In the genomic region with DNA sequence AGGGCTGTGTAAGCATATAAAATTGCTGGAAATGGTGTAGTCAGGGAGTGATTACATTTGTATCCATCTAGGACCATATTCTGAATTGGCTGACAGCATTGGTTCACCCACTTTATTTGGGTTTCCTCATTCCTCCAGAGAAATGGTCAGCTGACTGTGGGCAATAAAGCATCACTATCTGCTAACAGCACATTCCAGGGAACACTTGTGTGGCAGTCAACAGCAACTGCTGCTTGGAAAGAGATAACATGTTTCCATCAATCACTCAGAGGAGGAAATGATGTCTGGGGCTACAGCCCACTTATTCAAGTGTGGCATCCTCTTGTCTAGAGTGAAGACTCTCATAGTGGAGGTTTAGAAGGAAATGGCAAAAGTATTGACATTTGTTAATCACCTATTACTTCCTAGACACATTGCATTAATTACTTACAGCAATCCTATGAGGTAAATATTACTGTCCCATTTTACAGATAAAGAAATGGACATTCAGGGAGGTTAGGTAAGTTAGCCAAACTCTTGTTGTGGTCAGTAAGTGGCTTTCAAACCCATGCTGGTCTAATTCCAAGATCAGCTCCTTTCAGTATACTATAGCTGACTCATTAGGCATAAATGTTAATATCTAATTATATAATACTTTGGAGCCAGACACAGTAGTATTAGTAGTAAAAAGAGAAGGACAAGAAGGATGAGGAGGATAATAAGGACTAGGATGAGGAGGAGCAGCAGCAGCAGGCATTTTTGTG, we compare ENCODE assay signal across 1 cellular context.
TF ChIP-seq lines count a peak whose summit lies in the region.

No MANE protein-coding gene starts in this region.

TF ChIP-seq in HEK293T, 16 proteins besides CTCF, POLR2A, EP300 and RAD21 (continued from another document):
- TF ChIP-seq FOXM1 (IDR thresholded peaks at IDR 0.05; ENCODE audit: borderline replicate concordance), result no peak
- TF ChIP-seq HDGF (IDR thresholded peaks at IDR 0.05; ENCODE audit: borderline replicate concordance), result no peak
- TF ChIP-seq BHLHE40 (IDR thresholded peaks at IDR 0.05; ENCODE audit: borderline replicate concordance), result no peak
- TF ChIP-seq CTBP1 (IDR thresholded peaks at IDR 0.05; ENCODE audit: borderline replicate concordance), result no peak
- TF ChIP-seq L3MBTL2 (conservative IDR thresholded peaks at IDR 0.05), result no peak
- no peak for TF ChIP-seq ARNT (IDR thresholded peaks at IDR 0.05)
- no peak for TF ChIP-seq FOXK2 (IDR thresholded peaks at IDR 0.05)
- TF ChIP-seq NFRKB (IDR thresholded peaks at IDR 0.05), result no peak
TF ChIP-seq in HEK293T: peak in this region for 0.
